In genomic region chr12:119676573-119676972, GRCh38 we compare ENCODE assay signal across 19 cellular contexts. TPM values are rescaled to one million over a fixed set of nuclear protein-coding genes. Genes with fewer than 3 reads are reported as not detected.
DNase-seq lines count a peak whose midpoint lies in the region; ATAC-seq and TF ChIP-seq lines count a peak whose summit lies in the region.
"Had no signal": no experiment of that assay in that cellular context is flagged by ENCODE, and none has a peak within 500 bp of the region (broad histone marks: within the 10 kb centered on the region; RNA-seq: fewer than 3 reads in every experiment).

No MANE protein-coding gene starts in this region.

- no peak overlapping the region for H3K4me3 Mint-ChIP-seq in activated CD8-positive, alpha-beta T cell treated with anti-CD3 and anti-CD28 coated beads for 36 hours
- H3K4me3 Mint-ChIP-seq in activated CD8-positive, alpha-beta T cell treated with anti-CD3 and anti-CD28 coated beads, Interleukin-2, amount 10 ng/mL, durations not matched to agents 7 days and 5 days, result no peak overlapping the region
- peak overlapping the region in 1 of 2 donors; percentile 26 for H3K4me3 Mint-ChIP-seq in stimulated activated naive B cell treated with anti-CD40 and anti-IgM and Interleukin-4, amounts not matched to agents 10 μg/mL and 1 μg/mL and 100 μg/mL, for 72 hours
- H3K4me3 Mint-ChIP-seq: activated naive CD4-positive, alpha-beta T cell treated with anti-CD3 and anti-CD28 coated beads, Interleukin-2, amount 10 ng/mL, durations not matched to agents 7 days and 5 days; neural crest cell had no signal

- H3K4me2 ChIP-seq in OCI-LY7 (ENCODE audit: low read length), result no peak overlapping the region

- peaks cover 73% of the 10 kb centered on the region for H3K36me3 Mint-ChIP-seq in activated CD8-positive, alpha-beta T cell treated with anti-CD3 and anti-CD28 coated beads for 36 hours (ENCODE audit: low read depth)
- H3K36me3 Mint-ChIP-seq in activated CD8-positive, alpha-beta T cell treated with anti-CD3 and anti-CD28 coated beads, Interleukin-2, amount 10 ng/mL, durations not matched to agents 7 days and 5 days (ENCODE audit: low read depth), result peaks cover 89% of the 10 kb centered on the region
- H3K36me3 Mint-ChIP-seq in stimulated activated naive B cell treated with anti-CD40 and anti-IgM and Interleukin-4, amounts not matched to agents 10 μg/mL and 1 μg/mL and 100 μg/mL, for 72 hours, result peaks cover 76 to 79% of the 10 kb centered on the region in 2 donors

- H3K4me1 ChIP-seq in OCI-LY7 (ENCODE audit: insufficient read depth, low read length, poor library complexity, severe bottlenecking), result peaks cover 3% of the 10 kb centered on the region
- H3K4me1 ChIP-seq: ascending aorta had no signal

- DNase-seq in activated CD8-positive, alpha-beta T cell treated with anti-CD3 and anti-CD28 coated beads for 36 hours, result no peak
- no peak for DNase-seq in activated CD8-positive, alpha-beta T cell treated with anti-CD3 and anti-CD28 coated beads, Interleukin-2, amount 10 ng/mL, durations not matched to agents 7 days and 5 days
- DNase-seq in OCI-LY7 (ENCODE audit: low spot score) (no peak), dorsolateral prefrontal cortex (no peak), left lobe of liver (ENCODE audit: low spot score) (no peak)
- no peak for DNase-seq in stimulated activated naive B cell treated with anti-CD40 and anti-IgM and Interleukin-4, amounts not matched to agents 10 μg/mL and 1 μg/mL and 100 μg/mL, for 72 hours
- DNase-seq in activated CD8-positive, alpha-beta memory T cell treated with anti-CD3 and anti-CD28 coated beads, Interleukin-2, amount 50 U/mL, for 48 hours, result no peak
- DNase-seq: activated CD4-positive, alpha-beta T cell treated with anti-CD3 and anti-CD28 coated beads, Interleukin-2, amount 50 U/mL, for 1 hour; activated naive CD4-positive, alpha-beta T cell treated with anti-CD3 and anti-CD28 coated beads, Interleukin-2, amount 10 ng/mL, durations not matched to agents 7 days and 5 days; cerebellar nuclear complex; effector memory CD4-positive, alpha-beta T cell; EL; left colon; midbrain; NCI-H1417; NCI-H526 had no signal

- no peak for TF ChIP-seq CTCF in activated CD8-positive, alpha-beta T cell treated with anti-CD3 and anti-CD28 coated beads for 36 hours (IDR thresholded peaks at IDR 0.05)
- TF ChIP-seq CTCF in OCI-LY7 (conservative IDR thresholded peaks at IDR 0.05; ENCODE audit: low read length) (0 out of 2 replicates have a peak, but pooled peaks have one; percentile 22), dorsolateral prefrontal cortex (IDR thresholded peaks at IDR 0.05 in 54 of 56, conservative IDR thresholded peaks at IDR 0.05 in 2 of 56; ENCODE audit: low read depth in 1 of 56, partially characterized antibody in 56 of 56) (no peak)

- H3K27me3 ChIP-seq in dorsolateral prefrontal cortex, result no peaks in the 10 kb centered on the region
- H3K27me3 ChIP-seq: ascending aorta had no signal

- CTCF ChIA-PET in activated CD8-positive, alpha-beta T cell treated with anti-CD3 and anti-CD28 coated beads for 36 hours (lab: Charles Lee), result no interaction called here
- CTCF ChIA-PET in activated CD8-positive, alpha-beta T cell treated with anti-CD3 and anti-CD28 coated beads, Interleukin-2, amount 10 ng/mL, durations not matched to agents 7 days and 5 days (lab: Charles Lee), result interaction anchor here (3.5 kb wide), 1 partner anchor 9 kb away, joined by 11 read pairs; the partner anchor contains the start of gene PRKAB1
- CTCF ChIA-PET in OCI-LY7 (lab: Charles Lee; ENCODE audit: unreplicated experiment), result no interaction called here

- BruUV-seq in OCI-LY7 (replicated peaks; lab: Mats Ljungman, UMichigan), result no TSS peak

- H3K9me2 ChIP-seq in OCI-LY7 (ENCODE audit: insufficient read depth, low read length), result no peaks in the 10 kb centered on the region

- H3K4me3 ChIP-seq in OCI-LY7 (ENCODE audit: low read depth, low read length, poor library complexity, severe bottlenecking), result no peak overlapping the region
- H3K4me3 ChIP-seq in dorsolateral prefrontal cortex, result no peak overlapping the region
- H3K4me3 ChIP-seq: ascending aorta had no signal

- no peak overlapping the region for H3K27ac ChIP-seq in OCI-LY7 (ENCODE audit: low read depth, low read length, poor library complexity, severe bottlenecking)
- H3K27ac ChIP-seq in dorsolateral prefrontal cortex, result peak overlapping the region in 57 of 59 donors; percentile 2 to 94 (median 68)
- H3K27ac ChIP-seq: ascending aorta had no signal

- POLR2A ChIA-PET in activated CD8-positive, alpha-beta T cell treated with anti-CD3 and anti-CD28 coated beads for 36 hours (lab: Charles Lee), result no interaction called here
- POLR2A ChIA-PET in activated CD8-positive, alpha-beta T cell treated with anti-CD3 and anti-CD28 coated beads, Interleukin-2, amount 10 ng/mL, durations not matched to agents 7 days and 5 days (lab: Charles Lee), result no interaction called here
- POLR2A ChIA-PET in OCI-LY7 (lab: Charles Lee), result interaction anchor here (0.6 kb wide), 1 partner anchor 22 kb away, joined by 4 read pairs; no protein-coding TSS in a partner anchor

- H3K36me3 ChIP-seq in OCI-LY7 (ENCODE audit: insufficient read depth, low read length), result peaks cover 100% of the 10 kb centered on the region

- intact Hi-C loops in activated CD8-positive, alpha-beta T cell treated with anti-CD3 and anti-CD28 coated beads for 36 hours (cut with micrococcal nuclease), result no loop called here
- intact Hi-C loops in OCI-LY7 (cut with micrococcal nuclease; ENCODE audit: unreplicated experiment), result no loop called here
- intact Hi-C loops in dorsolateral prefrontal cortex (cut with DNase I), result loop anchor here in 1 of 2 donors (10.0 kb wide), 1 partner anchor 218 kb away; no protein-coding TSS in a partner anchor

- H3K79me2 ChIP-seq in OCI-LY7 (ENCODE audit: insufficient read depth, low read depth, low read length), result peaks cover 2% of the 10 kb centered on the region; the same call in 1 of the 2 replicates

- peaks cover 33% of the 10 kb centered on the region for H3K4me1 Mint-ChIP-seq in activated CD8-positive, alpha-beta T cell treated with anti-CD3 and anti-CD28 coated beads for 36 hours (ENCODE audit: low read depth)
- peaks cover 30% of the 10 kb centered on the region for H3K4me1 Mint-ChIP-seq in activated CD8-positive, alpha-beta T cell treated with anti-CD3 and anti-CD28 coated beads, Interleukin-2, amount 10 ng/mL, durations not matched to agents 7 days and 5 days (ENCODE audit: low read depth)
- H3K4me1 Mint-ChIP-seq in stimulated activated naive B cell treated with anti-CD40 and anti-IgM and Interleukin-4, amounts not matched to agents 10 μg/mL and 1 μg/mL and 100 μg/mL, for 72 hours, result peaks cover 30 to 60% of the 10 kb centered on the region in 2 donors
- H3K4me1 Mint-ChIP-seq: neural crest cell had no signal

- ATAC-seq in activated CD8-positive, alpha-beta T cell treated with anti-CD3 and anti-CD28 coated beads for 36 hours, result no peak
- ATAC-seq in activated CD8-positive, alpha-beta T cell treated with anti-CD3 and anti-CD28 coated beads, Interleukin-2, amount 10 ng/mL, durations not matched to agents 7 days and 5 days, result no peak
- no peak for ATAC-seq in stimulated activated naive B cell treated with anti-CD40 and anti-IgM and Interleukin-4, amounts not matched to agents 10 μg/mL and 1 μg/mL and 100 μg/mL, for 72 hours (replicated peaks)
- ATAC-seq in HG03442 (IDR thresholded peaks at IDR 0.05; ENCODE audit: unreplicated experiment), result no peak
- ATAC-seq in left lobe of liver, result no peak
- ATAC-seq: left colon had no signal

- no peak overlapping the region for H2AFZ ChIP-seq in OCI-LY7 (ENCODE audit: low read length)

- no peaks in the 10 kb centered on the region for H3K9me3 ChIP-seq in OCI-LY7 (ENCODE audit: low read length)
- H3K9me3 ChIP-seq: ascending aorta had no signal

- no peaks in the 10 kb centered on the region for H3K27me3 Mint-ChIP-seq in activated CD8-positive, alpha-beta T cell treated with anti-CD3 and anti-CD28 coated beads for 36 hours
- no peaks in the 10 kb centered on the region for H3K27me3 Mint-ChIP-seq in activated CD8-positive, alpha-beta T cell treated with anti-CD3 and anti-CD28 coated beads, Interleukin-2, amount 10 ng/mL, durations not matched to agents 7 days and 5 days (ENCODE audit: low read depth)
- H3K27me3 Mint-ChIP-seq in stimulated activated naive B cell treated with anti-CD40 and anti-IgM and Interleukin-4, amounts not matched to agents 10 μg/mL and 1 μg/mL and 100 μg/mL, for 72 hours, result no peaks in the 10 kb centered on the region
- H3K27me3 Mint-ChIP-seq: activated naive CD4-positive, alpha-beta T cell treated with anti-CD3 and anti-CD28 coated beads, Interleukin-2, amount 10 ng/mL, durations not matched to agents 7 days and 5 days had no signal

- H3K9me3 Mint-ChIP-seq in activated CD8-positive, alpha-beta T cell treated with anti-CD3 and anti-CD28 coated beads for 36 hours, result no peaks in the 10 kb centered on the region
- H3K9me3 Mint-ChIP-seq in activated CD8-positive, alpha-beta T cell treated with anti-CD3 and anti-CD28 coated beads, Interleukin-2, amount 10 ng/mL, durations not matched to agents 7 days and 5 days (ENCODE audit: insufficient read depth), result no peaks in the 10 kb centered on the region
- no peaks in the 10 kb centered on the region for H3K9me3 Mint-ChIP-seq in stimulated activated naive B cell treated with anti-CD40 and anti-IgM and Interleukin-4, amounts not matched to agents 10 μg/mL and 1 μg/mL and 100 μg/mL, for 72 hours
- H3K9me3 Mint-ChIP-seq: activated naive CD4-positive, alpha-beta T cell treated with anti-CD3 and anti-CD28 coated beads, Interleukin-2, amount 10 ng/mL, durations not matched to agents 7 days and 5 days; neural crest cell had no signal

- peak overlapping the region; percentile 8 for H3K27ac Mint-ChIP-seq in activated CD8-positive, alpha-beta T cell treated with anti-CD3 and anti-CD28 coated beads for 36 hours
- H3K27ac Mint-ChIP-seq in activated CD8-positive, alpha-beta T cell treated with anti-CD3 and anti-CD28 coated beads, Interleukin-2, amount 10 ng/mL, durations not matched to agents 7 days and 5 days, result no peak overlapping the region
- H3K27ac Mint-ChIP-seq in stimulated activated naive B cell treated with anti-CD40 and anti-IgM and Interleukin-4, amounts not matched to agents 10 μg/mL and 1 μg/mL and 100 μg/mL, for 72 hours, result peak overlapping the region; percentile 77

- H4K20me1 ChIP-seq in OCI-LY7 (ENCODE audit: insufficient read depth, low read length), result no peaks in the 10 kb centered on the region

RNA-seq across cellular contexts. Expression of gene PRKAB1, which starts 8.6 kb away (rescaled TPM):
- 10 to 100 TPM; 21.0 to 24.8 TPM for total RNA-seq in activated CD8-positive, alpha-beta T cell treated with anti-CD3 and anti-CD28 coated beads for 36 hours
- 10 to 100 TPM; 31.7 to 33.1 TPM for total RNA-seq in activated CD8-positive, alpha-beta T cell treated with anti-CD3 and anti-CD28 coated beads, Interleukin-2, amount 10 ng/mL, durations not matched to agents 7 days and 5 days
- total RNA-seq in OCI-LY7 (2014; rRNA removed; shearing (Covaris generic)), result 21.8 and 32.4 TPM in 2 replicates
- total RNA-seq in OCI-LY7 (2022), result 45.1 and 46.1 TPM in 2 replicates
- 10 to 100 TPM; 17.0 to 44.5 (median 30.2) TPM for total RNA-seq in dorsolateral prefrontal cortex
- total RNA-seq in left lobe of liver, result 13.0 TPM
